In genomic region chr9:78239506-78239905, GRCh38 we compare ENCODE assay signal across 1 cellular context.
TF ChIP-seq lines count a peak whose summit lies in the region.

No MANE protein-coding gene starts in this region.

TF ChIP-seq in A549, 52 proteins besides CTCF, POLR2A, EP300 and RAD21 (continued from another document):
- TF ChIP-seq REST (IDR thresholded peaks at IDR 0.05) (no peak), KDM1A (IDR thresholded peaks at IDR 0.05; ENCODE audit: low read depth) (no peak), CEBPB (IDR thresholded peaks at IDR 0.05) (no peak), ATOH8 (CRISPR knock-in tag; IDR thresholded peaks at IDR 0.05; ENCODE audit: low read depth) (no peak), MAFK (IDR thresholded peaks at IDR 0.05; ENCODE audit: partially characterized antibody) (no peak), JUN (IDR thresholded peaks at IDR 0.05) (no peak), GATA3 (IDR thresholded peaks at IDR 0.05; ENCODE audit: borderline replicate concordance) (no peak), NR3C1 (IDR thresholded peaks at IDR 0.05) (no peak), BCL3 (IDR thresholded peaks at IDR 0.05) (no peak), FOSB (CRISPR knock-in tag; IDR thresholded peaks at IDR 0.05) (no peak)
